ENCODE assay signal across 10 cellular contexts in the genomic region with DNA sequence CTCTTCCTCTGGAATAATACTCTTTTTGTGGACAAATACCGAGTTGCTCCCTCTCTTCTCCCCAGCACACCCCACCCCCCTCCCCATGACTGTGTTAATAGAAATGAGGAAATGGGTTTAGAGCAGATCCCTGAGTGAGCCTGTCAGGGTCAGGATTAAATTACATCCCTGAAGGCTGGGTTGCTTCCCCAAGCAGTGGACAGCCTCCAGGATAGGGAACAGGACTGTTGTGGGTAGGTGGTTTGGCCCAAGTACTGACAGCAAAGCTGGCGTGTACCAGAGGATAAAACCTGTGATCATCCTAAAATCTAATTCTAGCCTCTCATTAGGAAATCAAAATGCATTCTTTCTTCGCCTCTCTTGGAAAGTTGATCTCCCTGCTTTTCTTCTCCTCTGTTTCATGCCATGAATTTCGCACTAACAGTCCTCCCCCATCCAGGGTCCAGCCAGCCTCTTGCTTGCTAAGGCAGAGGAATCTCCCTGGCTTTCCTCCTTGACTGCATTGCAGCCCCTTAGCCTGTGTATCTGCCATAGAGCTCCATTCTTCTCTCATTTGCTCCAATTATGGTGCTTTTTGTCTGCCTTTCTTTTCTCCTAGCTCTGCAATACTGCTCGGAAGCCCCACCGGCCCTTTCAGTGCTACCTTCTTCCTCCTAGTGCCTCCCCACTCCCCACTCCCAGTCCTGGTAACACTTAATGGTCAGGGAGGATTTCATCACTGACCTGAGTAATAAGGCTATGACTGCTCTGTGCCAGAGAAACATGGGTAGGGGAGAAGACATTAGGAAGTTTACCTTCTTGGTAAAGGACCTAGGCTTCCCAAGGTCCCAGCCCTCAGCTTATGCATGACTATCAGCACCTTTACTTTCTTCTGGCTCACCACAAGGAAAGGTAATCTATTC. TPM values are rescaled to one million over a fixed set of nuclear protein-coding genes. Genes with fewer than 3 reads are reported as not detected.
DNase-seq lines count a peak whose midpoint lies in the region; TF ChIP-seq lines count a peak whose summit lies in the region.
"Had no signal": no experiment of that assay in that cellular context is flagged by ENCODE, and none has a peak within 500 bp of the region (broad histone marks: within the 10 kb centered on the region; RNA-seq: fewer than 3 reads in every experiment).

No MANE protein-coding gene starts in this region.

- H3K36me3 ChIP-seq in mammary epithelial cell (ENCODE audit: insufficient read depth, low read length) (no peaks in the 10 kb centered on the region), tibial nerve (peaks cover 0 to 17% (median 0%) of the 10 kb centered on the region in 3 donors), H7 (replicated peaks; ENCODE audit: control insufficient read depth, insufficient read depth, low read length) (no peaks in the 10 kb centered on the region; the same call in 1 of the 2 replicates)

- WGBS in mammary epithelial cell (ENCODE audit: low coverage, missing lambda C conversion rate): 38% methylated on average over 6 of the region's 6 CpGs
- WGBS in tibial nerve, 2 donors: 59 to 64% methylated on average over 6 of the region's 6 CpGs

- H3K9me3 ChIP-seq in mammary epithelial cell (replicated peaks; ENCODE audit: insufficient read depth, low read length): no peaks in the 10 kb centered on the region
- H3K9me3 ChIP-seq in tibial nerve: no peaks in the 10 kb centered on the region

- no TSS peak for BruUV-seq in mammary epithelial cell (replicated peaks; lab: Mats Ljungman, UMichigan)

- peaks cover 9% of the 10 kb centered on the region for H3K79me2 ChIP-seq in mammary epithelial cell (ENCODE audit: insufficient read depth, low read length)

- dilution Hi-C loops in mammary epithelial cell (cut with HindIII; ENCODE audit: low sequenced_read_pairs): no loop called here

- H3K27me3 ChIP-seq in mammary epithelial cell (ENCODE audit: insufficient read depth, low read length) (no peaks in the 10 kb centered on the region), tibial nerve (no peaks in the 10 kb centered on the region), H7 (ENCODE audit: control insufficient read depth, insufficient read depth, low read length) (no peaks in the 10 kb centered on the region)

- intact Hi-C loops in mammary epithelial cell (cut with micrococcal nuclease): loop anchor here (5.0 kb wide), 1 partner anchor 184 kb away; no protein-coding TSS in a partner anchor

- TF ChIP-seq POLR2A in tibial nerve (IDR thresholded peaks at IDR 0.05): no peak

- H3K27ac ChIP-seq in mammary epithelial cell (ENCODE audit: insufficient read depth, low read depth, low read length): peak overlapping the region; percentile 89
- H3K27ac ChIP-seq in tibial nerve: no peak overlapping the region

- TF ChIP-seq CTCF in mammary epithelial cell (conservative IDR thresholded peaks at IDR 0.05 in 1 of 2, IDR thresholded peaks at IDR 0.05 in 1 of 2; ENCODE audit: extremely low read depth in 1 of 2, insufficient read depth in 1 of 2, low read depth in 1 of 2, low read length in 2 of 2): no peak
- TF ChIP-seq CTCF in tibial nerve (IDR thresholded peaks at IDR 0.05): no peak

- H3K4me3 ChIP-seq in mammary epithelial cell (replicated peaks in 1 of 3; ENCODE audit: insufficient read depth in 1 of 3, low read depth in 2 of 3, low read length in 3 of 3): no peak overlapping the region
- no peak overlapping the region for H3K4me3 ChIP-seq in tibial nerve
- no peak overlapping the region for H3K4me3 ChIP-seq in H7 (ENCODE audit: insufficient read depth, low read depth, low read length)

- H2AFZ ChIP-seq in mammary epithelial cell (ENCODE audit: low read depth, low read length): no peak overlapping the region

- no peaks in the 10 kb centered on the region for H4K20me1 ChIP-seq in mammary epithelial cell (ENCODE audit: insufficient read depth, low read length)

- peak overlapping the region; percentile 55 for H3K4me2 ChIP-seq in mammary epithelial cell (ENCODE audit: insufficient read depth, low read depth, low read length)

- H3K4me1 ChIP-seq in mammary epithelial cell (ENCODE audit: insufficient read depth, low read length) (peaks cover 53% of the 10 kb centered on the region), tibial nerve (peaks cover 0 to 52% (median 13%) of the 10 kb centered on the region in 4 donors)

- CTCF ChIA-PET in mammary epithelial cell (lab: Charles Lee; ENCODE audit: low non-redundant PET): no interaction called here

- peak in 1 of 2 donors; percentile 5 for TF ChIP-seq EP300 in tibial nerve (IDR thresholded peaks at IDR 0.05)

- peak overlapping the region; percentile 37 for H3K9ac ChIP-seq in mammary epithelial cell (ENCODE audit: insufficient read depth, low read length)

- in situ Hi-C loops in mammary epithelial cell (cut with MboI; ENCODE audit: low sequenced_read_pairs in 2 of 2): no loop called here

- DNase-seq in AG20443 (ENCODE audit: low spot score) (peak; percentile 67), LHCN-M2 (ENCODE audit: low read depth) (peak; percentile 88), mammary epithelial cell (peak; percentile 78), myocyte (ENCODE audit: low read depth) (peak; percentile 89), tibial nerve (ENCODE audit: low spot score in 2 of 2) (no peak), NCI-H146 treated with DMSO at 0.1 percent for 48 hours (lab: John Stamatoyannopoulos, UW; ENCODE audit: unreplicated experiment) (no peak), NCI-H2171 treated with DMSO at 0.1 percent for 48 hours (lab: John Stamatoyannopoulos, UW) (no peak), H7 (no peak)
- DNase-seq: activated CD4-positive, alpha-beta memory T cell treated with anti-CD3 and anti-CD28 coated beads for 36 hours; immature natural killer cell had no signal

RNA-seq across cellular contexts. Expression of a gene that starts 8.4 kb away (rescaled TPM):
- total RNA-seq in LHCN-M2 (2014; rRNA removed) (0.38 and 0.98 TPM in 2 replicates), mammary epithelial cell (under 1 TPM; under 0.01 to 0.07 TPM), myocyte (1.3 and 1.7 TPM in 2 replicates), tibial nerve (1 to 10 TPM; 2.2 to 2.4 (median 2.3) TPM)
- polyA plus RNA-seq in LHCN-M2 (2012): 2.0 TPM
- polyA plus RNA-seq in mammary epithelial cell: 0.16 TPM
- polyA minus RNA-seq in mammary epithelial cell: not detected
- 1.9 TPM for polyA plus RNA-seq in myocyte (2012)
- total RNA-seq in H7 (2014; rRNA removed; shearing (Covaris generic)): 5.8 and 5.9 TPM in 2 replicates

Comparison
In these comparisons a context has a peak if more than half of its experiments do, and no peak if none do; other contexts are left out.
1. DNase-seq: peak in AG20443 (single experiment), LHCN-M2 (single experiment), mammary epithelial cell (single experiment) and myocyte (single experiment); none in tibial nerve (0 of 2), NCI-H146 treated with DMSO at 0.1 percent for 48 hours (single experiment), NCI-H2171 treated with DMSO at 0.1 percent for 48 hours (single experiment) and H7 (single experiment).